ENCODE assay signal across 8 cellular contexts in genomic region chr2:241508240-241508509, GRCh38. TPM values are rescaled to one million over a fixed set of nuclear protein-coding genes. Genes with fewer than 3 reads are reported as not detected.
DNase-seq lines count a peak whose midpoint lies in the region; ATAC-seq and TF ChIP-seq lines count a peak whose summit lies in the region.

No MANE protein-coding gene starts in this region.

- H3K9me3 ChIP-seq in AG04450 (ENCODE audit: control insufficient read depth, insufficient read depth, low read length), result peaks cover 5% of the 10 kb centered on the region; the same call in 1 of the 2 replicates
- H3K9me3 ChIP-seq in iPS-18c (ENCODE audit: control insufficient read depth, insufficient read depth, low read length), result no peaks in the 10 kb centered on the region

- ATAC-seq in GM19035 (IDR thresholded peaks at IDR 0.05; ENCODE audit: unreplicated experiment) (peak; percentile 32), HG03439 (IDR thresholded peaks at IDR 0.05; ENCODE audit: unreplicated experiment) (peak; percentile 23)
- peak; percentile 28 to 40 for ATAC-seq in stimulated activated naive B cell treated with anti-CD40 and anti-IgM and Interleukin-4, amounts not matched to agents 10 μg/mL and 1 μg/mL and 100 μg/mL, for 72 hours (replicated peaks)

- POLR2A ChIA-PET in AG04450 (lab: Yijun Ruan, JAX), result interaction anchor here (0.9 kb wide), 1 partner anchor 9 kb away, joined by 3 read pairs; no protein-coding TSS in a partner anchor

- peak overlapping the region; percentile 71 for H3K4me3 Mint-ChIP-seq in activated naive CD4-positive, alpha-beta T cell treated with anti-CD3 and anti-CD28 coated beads, Interleukin-2, amount 50 U/mL, for 24 hours
- H3K4me3 Mint-ChIP-seq in stimulated activated naive B cell treated with anti-CD40 and anti-IgM and Interleukin-4, amounts not matched to agents 10 μg/mL and 1 μg/mL and 100 μg/mL, for 72 hours, result peak overlapping the region; percentile 80 to 96

- H3K9me3 Mint-ChIP-seq in activated naive CD4-positive, alpha-beta T cell treated with anti-CD3 and anti-CD28 coated beads, Interleukin-2, amount 50 U/mL, for 24 hours, result no peaks in the 10 kb centered on the region
- H3K9me3 Mint-ChIP-seq in stimulated activated naive B cell treated with anti-CD40 and anti-IgM and Interleukin-4, amounts not matched to agents 10 μg/mL and 1 μg/mL and 100 μg/mL, for 72 hours, result no peaks in the 10 kb centered on the region

- H3K27ac ChIP-seq in AG04450 (ENCODE audit: low read depth, low read length), result no peak overlapping the region

- CTCF ChIA-PET in AG04450 (lab: Charles Lee), result interaction anchor here (0.6 kb wide), 2 partner anchors 142 to 193 kb away, joined by 3 read pairs; no protein-coding TSS in a partner anchor

- no peak overlapping the region for H3K27ac Mint-ChIP-seq in activated naive CD4-positive, alpha-beta T cell treated with anti-CD3 and anti-CD28 coated beads, Interleukin-2, amount 50 U/mL, for 24 hours
- peak overlapping the region; percentile 92 for H3K27ac Mint-ChIP-seq in stimulated activated naive B cell treated with anti-CD40 and anti-IgM and Interleukin-4, amounts not matched to agents 10 μg/mL and 1 μg/mL and 100 μg/mL, for 72 hours

- H3K4me3 ChIP-seq in AG04450 (ENCODE audit: low read depth, low read length) (peak overlapping the region; percentile 79), iPS-18c (ENCODE audit: insufficient read depth, low read depth, low read length) (peak overlapping the region; percentile 84)

- no peaks in the 10 kb centered on the region for H3K27me3 ChIP-seq in AG04450 (ENCODE audit: control insufficient read depth, insufficient read depth, low read length)

- DNase-seq in AG04450 (ENCODE audit: low read depth, low spot score), result no peak
- no peak for DNase-seq in stimulated activated naive B cell treated with anti-CD40 and anti-IgM and Interleukin-4, amounts not matched to agents 10 μg/mL and 1 μg/mL and 100 μg/mL, for 72 hours
- no peak for DNase-seq in GF-D8 (lab: John Stamatoyannopoulos, UW)
- no peak for DNase-seq in G401 (ENCODE audit: low spot score)

- TF ChIP-seq CTCF in AG04450 (IDR thresholded peaks at IDR 0.05; ENCODE audit: low read depth, low read length), result no peak

- H3K4me1 Mint-ChIP-seq in activated naive CD4-positive, alpha-beta T cell treated with anti-CD3 and anti-CD28 coated beads, Interleukin-2, amount 50 U/mL, for 24 hours, result peaks cover 23% of the 10 kb centered on the region
- peaks cover 18 to 35% of the 10 kb centered on the region in 2 donors for H3K4me1 Mint-ChIP-seq in stimulated activated naive B cell treated with anti-CD40 and anti-IgM and Interleukin-4, amounts not matched to agents 10 μg/mL and 1 μg/mL and 100 μg/mL, for 72 hours

- no peaks in the 10 kb centered on the region for H3K27me3 Mint-ChIP-seq in activated naive CD4-positive, alpha-beta T cell treated with anti-CD3 and anti-CD28 coated beads, Interleukin-2, amount 50 U/mL, for 24 hours
- no peaks in the 10 kb centered on the region for H3K27me3 Mint-ChIP-seq in stimulated activated naive B cell treated with anti-CD40 and anti-IgM and Interleukin-4, amounts not matched to agents 10 μg/mL and 1 μg/mL and 100 μg/mL, for 72 hours

- no peaks in the 10 kb centered on the region for H3K36me3 Mint-ChIP-seq in activated naive CD4-positive, alpha-beta T cell treated with anti-CD3 and anti-CD28 coated beads, Interleukin-2, amount 50 U/mL, for 24 hours
- peaks cover 4 to 14% of the 10 kb centered on the region in 2 donors for H3K36me3 Mint-ChIP-seq in stimulated activated naive B cell treated with anti-CD40 and anti-IgM and Interleukin-4, amounts not matched to agents 10 μg/mL and 1 μg/mL and 100 μg/mL, for 72 hours

- in situ Hi-C loops in G401 (cut with HindIII; ENCODE audit: low sequenced_read_pairs), result no loop called here

RNA-seq across cellular contexts. Expression of gene STK25, which starts 0.2 kb away (rescaled TPM):
- polyA plus RNA-seq in AG04450 (2011; rRNA removed), result 216 and 302 TPM in 2 replicates
- 247 and 292 TPM in 2 replicates for polyA minus RNA-seq in AG04450 (2011; rRNA and poly(A)+ RNA removed)
- total RNA-seq in G401 (2014; rRNA removed; shearing (Covaris generic)), result 299 and 330 TPM in 2 replicates

RNA-seq across cellular contexts. Expression of gene BOK, which starts 50.4 kb away (rescaled TPM):
- 18.6 and 28.0 TPM in 2 replicates for polyA plus RNA-seq in AG04450 (2011; rRNA removed)
- polyA minus RNA-seq in AG04450 (2011; rRNA and poly(A)+ RNA removed), result 18.2 and 19.4 TPM in 2 replicates
- 26.9 and 36.3 TPM in 2 replicates for total RNA-seq in G401 (2014; rRNA removed; shearing (Covaris generic))
